25 cellular contexts compared by ENCODE assay signal in the genomic region with DNA sequence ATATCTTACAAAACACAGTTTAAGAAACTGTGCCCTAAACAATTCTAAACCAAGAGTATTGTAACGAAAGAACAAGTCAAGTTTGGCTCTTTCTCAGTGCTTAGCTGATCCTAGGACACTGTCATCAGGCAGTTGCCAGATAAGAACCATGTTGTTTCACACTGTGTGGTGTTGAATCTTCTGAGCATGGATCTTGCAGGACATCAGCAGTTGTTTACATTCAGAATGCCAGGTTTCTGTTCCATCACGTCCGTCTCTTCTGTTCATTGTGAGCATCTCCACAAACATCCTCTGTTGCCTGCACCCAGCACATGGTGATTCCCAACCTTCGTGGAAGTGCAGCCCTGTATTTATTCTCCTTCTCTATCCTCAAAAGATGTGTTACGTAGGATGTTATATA.
DNase-seq lines count a peak whose midpoint lies in the region; ATAC-seq lines count a peak whose summit lies in the region.
"Had no signal": no experiment of that assay in that cellular context is flagged by ENCODE, and none has a peak within 500 bp of the region (broad histone marks: within the 10 kb centered on the region; RNA-seq: fewer than 3 reads in every experiment).

No MANE protein-coding gene starts in this region.

- H3K36me3 Mint-ChIP-seq in activated T-cell treated with anti-CD3 and anti-CD28 coated beads, Interleukin-2, amount 50 U/mL, for 72 hours (ENCODE audit: insufficient read depth in 2 of 2): peaks cover 4 to 5% of the 10 kb centered on the region in 2 donors
- H3K36me3 Mint-ChIP-seq in activated CD8-positive, alpha-beta T cell treated with anti-CD3 and anti-CD28 coated beads, Interleukin-2, amount 10 ng/mL, durations not matched to agents 7 days and 5 days (ENCODE audit: low read depth): peaks cover 60% of the 10 kb centered on the region
- peaks cover 62% of the 10 kb centered on the region for H3K36me3 Mint-ChIP-seq in stimulated activated effector memory CD8-positive, alpha-beta T cell treated with anti-CD3 and anti-CD28 coated beads, Interleukin-12 subunit alpha, Interleukin-12 subunit beta, amount 100 ng/mL, for 72 hours

- H3K4me1 Mint-ChIP-seq in activated T-cell treated with anti-CD3 and anti-CD28 coated beads, Interleukin-2, amount 50 U/mL, for 72 hours (ENCODE audit: low read depth): peaks cover 57% of the 10 kb centered on the region
- H3K4me1 Mint-ChIP-seq in activated CD8-positive, alpha-beta T cell treated with anti-CD3 and anti-CD28 coated beads, Interleukin-2, amount 10 ng/mL, durations not matched to agents 7 days and 5 days (ENCODE audit: low read depth): peaks cover 67% of the 10 kb centered on the region
- peaks cover 49% of the 10 kb centered on the region for H3K4me1 Mint-ChIP-seq in stimulated activated effector memory CD8-positive, alpha-beta T cell treated with anti-CD3 and anti-CD28 coated beads, Interleukin-12 subunit alpha, Interleukin-12 subunit beta, amount 100 ng/mL, for 72 hours

- H3K27ac Mint-ChIP-seq in activated T-cell treated with anti-CD3 and anti-CD28 coated beads, Interleukin-2, amount 50 U/mL, for 72 hours: peak overlapping the region; percentile 58
- H3K27ac Mint-ChIP-seq in activated CD8-positive, alpha-beta T cell treated with anti-CD3 and anti-CD28 coated beads, Interleukin-2, amount 10 ng/mL, durations not matched to agents 7 days and 5 days: peak overlapping the region; percentile 92
- peak overlapping the region; percentile 4 for H3K27ac Mint-ChIP-seq in stimulated activated effector memory CD8-positive, alpha-beta T cell treated with anti-CD3 and anti-CD28 coated beads, Interleukin-12 subunit alpha, Interleukin-12 subunit beta, amount 100 ng/mL, for 72 hours
- H3K27ac Mint-ChIP-seq: activated B cell treated with CpG ODN at 0.5 μM for 24 hours; T-helper 1 cell treated with Interleukin-12 subunit alpha and Interleukin-12 subunit beta and Interleukin-4 antibody, amounts not matched to agents 30 μg/mL and 1 μg/mL, for 36 hours had no signal

- no peaks in the 10 kb centered on the region for H3K9me3 ChIP-seq in right cardiac atrium (ENCODE audit: control insufficient read depth, low read length)
- H3K9me3 ChIP-seq: A549, BLaER1, uterus had no signal

- 61% methylated on average over 5 of the region's 5 CpGs for WGBS in right cardiac atrium

- H3K27me3 ChIP-seq in right cardiac atrium (ENCODE audit: control insufficient read depth, insufficient read depth): no peaks in the 10 kb centered on the region
- H3K27me3 ChIP-seq: BLaER1, uterus had no signal

- peaks cover 6% of the 10 kb centered on the region for H3K4me1 ChIP-seq in right cardiac atrium (ENCODE audit: control insufficient read depth, insufficient read depth, low read length)
- H3K4me1 ChIP-seq: parathyroid adenoma, uterus had no signal

- ATAC-seq in activated T-cell treated with anti-CD3 and anti-CD28 coated beads, Interleukin-2, amount 50 U/mL, for 72 hours (replicated peaks in 1 of 2): no peak
- ATAC-seq in activated CD8-positive, alpha-beta T cell treated with anti-CD3 and anti-CD28 coated beads, Interleukin-2, amount 10 ng/mL, durations not matched to agents 7 days and 5 days: no peak
- ATAC-seq in right cardiac atrium (peak; percentile 37 to 79), GM18502 (IDR thresholded peaks at IDR 0.05; ENCODE audit: poor library complexity, unreplicated experiment) (no peak), HG02642 (IDR thresholded peaks at IDR 0.05; ENCODE audit: poor library complexity, unreplicated experiment) (no peak)
- ATAC-seq in stimulated activated effector memory CD8-positive, alpha-beta T cell treated with anti-CD3 and anti-CD28 coated beads, Interleukin-12 subunit alpha, Interleukin-12 subunit beta, amount 100 ng/mL, for 72 hours: no peak
- ATAC-seq: A549, GM12878, HepG2 had no signal

- CTCF ChIA-PET in activated CD8-positive, alpha-beta T cell treated with anti-CD3 and anti-CD28 coated beads, Interleukin-2, amount 10 ng/mL, durations not matched to agents 7 days and 5 days (lab: Charles Lee): no interaction called here

- H3K4me3 Mint-ChIP-seq in activated T-cell treated with anti-CD3 and anti-CD28 coated beads, Interleukin-2, amount 50 U/mL, for 72 hours: no peak overlapping the region
- no peak overlapping the region for H3K4me3 Mint-ChIP-seq in activated CD8-positive, alpha-beta T cell treated with anti-CD3 and anti-CD28 coated beads, Interleukin-2, amount 10 ng/mL, durations not matched to agents 7 days and 5 days
- no peak overlapping the region for H3K4me3 Mint-ChIP-seq in stimulated activated effector memory CD8-positive, alpha-beta T cell treated with anti-CD3 and anti-CD28 coated beads, Interleukin-12 subunit alpha, Interleukin-12 subunit beta, amount 100 ng/mL, for 72 hours
- H3K4me3 Mint-ChIP-seq: activated B cell treated with CpG ODN at 0.5 μM for 24 hours; T-helper 1 cell treated with Interleukin-12 subunit alpha and Interleukin-12 subunit beta and Interleukin-4 antibody, amounts not matched to agents 30 μg/mL and 1 μg/mL, for 36 hours had no signal

- no peak overlapping the region for H3K27ac ChIP-seq in right cardiac atrium (ENCODE audit: low read length)
- H3K27ac ChIP-seq: A549, BLaER1, parathyroid adenoma had no signal

- POLR2A ChIA-PET in activated CD8-positive, alpha-beta T cell treated with anti-CD3 and anti-CD28 coated beads, Interleukin-2, amount 10 ng/mL, durations not matched to agents 7 days and 5 days (lab: Charles Lee): no interaction called here

- H3K9me3 Mint-ChIP-seq in activated T-cell treated with anti-CD3 and anti-CD28 coated beads, Interleukin-2, amount 50 U/mL, for 72 hours: no peaks in the 10 kb centered on the region
- H3K9me3 Mint-ChIP-seq in activated CD8-positive, alpha-beta T cell treated with anti-CD3 and anti-CD28 coated beads, Interleukin-2, amount 10 ng/mL, durations not matched to agents 7 days and 5 days (ENCODE audit: insufficient read depth): no peaks in the 10 kb centered on the region
- no peaks in the 10 kb centered on the region for H3K9me3 Mint-ChIP-seq in stimulated activated effector memory CD8-positive, alpha-beta T cell treated with anti-CD3 and anti-CD28 coated beads, Interleukin-12 subunit alpha, Interleukin-12 subunit beta, amount 100 ng/mL, for 72 hours
- H3K9me3 Mint-ChIP-seq: activated B cell treated with CpG ODN at 0.5 μM for 24 hours; T-helper 1 cell treated with Interleukin-12 subunit alpha and Interleukin-12 subunit beta and Interleukin-4 antibody, amounts not matched to agents 30 μg/mL and 1 μg/mL, for 36 hours had no signal

- no peak for DNase-seq in activated T-cell treated with anti-CD3 and anti-CD28 coated beads, Interleukin-2, amount 50 U/mL, for 72 hours
- no peak for DNase-seq in activated T-cell treated with anti-CD3 and anti-CD28 coated beads, Interleukin-2, amount 50 U/mL, for 1 hour
- DNase-seq in activated CD8-positive, alpha-beta T cell treated with anti-CD3 and anti-CD28 coated beads, Interleukin-2, amount 10 ng/mL, durations not matched to agents 7 days and 5 days: no peak
- no peak for DNase-seq in right cardiac atrium
- DNase-seq in stimulated activated effector memory CD8-positive, alpha-beta T cell treated with anti-CD3 and anti-CD28 coated beads, Interleukin-12 subunit alpha, Interleukin-12 subunit beta, amount 100 ng/mL, for 72 hours (ENCODE audit: low spot score in 2 of 2): no peak
- no peak for DNase-seq in DMS53 (lab: John Stamatoyannopoulos, UW)
- DNase-seq: activated B cell treated with CpG ODN at 0.5 μM for 24 hours; central memory CD4-positive, alpha-beta T cell; DMS 273 treated with DMSO at 0.1 percent for 48 hours; effector CD4-positive, alpha-beta T cell; HCEC 1CT; NCI-H1436; NCI-H2171 treated with DMSO at 0.1 percent for 48 hours; NCI-H526 treated with DMSO at 0.1 percent for 48 hours; SHP77 treated with DMSO at 0.1 percent for 48 hours; stimulated activated CD4-positive, alpha-beta T cell treated with anti-CD3 and anti-CD28 coated beads, Interleukin-4, amount 100 ng/mL, for 24 hours; uterus had no signal

- H3K4me3 ChIP-seq in right cardiac atrium (ENCODE audit: low read length): no peak overlapping the region
- H3K4me3 ChIP-seq: A549, BLaER1, GM12878, uterus had no signal

- intact Hi-C loops in right cardiac atrium (cut with DNase I): no loop called here

- H3K27me3 Mint-ChIP-seq in activated T-cell treated with anti-CD3 and anti-CD28 coated beads, Interleukin-2, amount 50 U/mL, for 72 hours (ENCODE audit: low read depth): no peaks in the 10 kb centered on the region
- H3K27me3 Mint-ChIP-seq in activated CD8-positive, alpha-beta T cell treated with anti-CD3 and anti-CD28 coated beads, Interleukin-2, amount 10 ng/mL, durations not matched to agents 7 days and 5 days (ENCODE audit: low read depth): no peaks in the 10 kb centered on the region
- H3K27me3 Mint-ChIP-seq: activated B cell treated with CpG ODN at 0.5 μM for 24 hours had no signal

Comparison
In these comparisons a context has a peak if more than half of its experiments do, and no peak if none do; other contexts are left out.
1. ATAC-seq: peak in right cardiac atrium (2 of 2); none in activated T-cell treated with anti-CD3 and anti-CD28 coated beads, Interleukin-2, amount 50 U/mL, for 72 hours (0 of 2), activated CD8-positive, alpha-beta T cell treated with anti-CD3 and anti-CD28 coated beads, Interleukin-2, amount 10 ng/mL, durations not matched to agents 7 days and 5 days (single experiment), stimulated activated effector memory CD8-positive, alpha-beta T cell treated with anti-CD3 and anti-CD28 coated beads, Interleukin-12 subunit alpha, Interleukin-12 subunit beta, amount 100 ng/mL, for 72 hours (single experiment), GM18502 (single experiment) and HG02642 (single experiment).
2. H3K27ac Mint-ChIP-seq: peak in every context shown above with its lines; median percentile 92 in activated CD8-positive, alpha-beta T cell treated with anti-CD3 and anti-CD28 coated beads, Interleukin-2, amount 10 ng/mL, durations not matched to agents 7 days and 5 days; 58 in activated T-cell treated with anti-CD3 and anti-CD28 coated beads, Interleukin-2, amount 50 U/mL, for 72 hours; 4 in stimulated activated effector memory CD8-positive, alpha-beta T cell treated with anti-CD3 and anti-CD28 coated beads, Interleukin-12 subunit alpha, Interleukin-12 subunit beta, amount 100 ng/mL, for 72 hours.